Comparison of ENCODE assay signal across 1 cellular context in genomic region chr1:165492845-165493244, GRCh38.
TF ChIP-seq lines count a peak whose summit lies in the region.

No MANE protein-coding gene starts in this region.

TF ChIP-seq in HepG2, 621 proteins besides CTCF, POLR2A, EP300 and RAD21 (continued from another document):
- TF ChIP-seq IKZF5 (CRISPR knock-in tag; IDR thresholded peaks at IDR 0.05) (no peak), ZFP41 (CRISPR knock-in tag; IDR thresholded peaks at IDR 0.05; ENCODE audit: borderline replicate concordance) (no peak), NCOA1 (CRISPR knock-in tag; IDR thresholded peaks at IDR 0.05) (no peak), MBNL3 (CRISPR knock-in tag; conservative IDR thresholded peaks at IDR 0.05) (no peak), GMEB2 (CRISPR knock-in tag; IDR thresholded peaks at IDR 0.05; ENCODE audit: low read depth) (no peak), ARNTL (CRISPR knock-in tag; IDR thresholded peaks at IDR 0.05) (no peak), ZSCAN9 (CRISPR knock-in tag; IDR thresholded peaks at IDR 0.05; ENCODE audit: borderline replicate concordance) (no peak), ARID3A (IDR thresholded peaks at IDR 0.05; ENCODE audit: low read depth, low read length) (no peak), BATF2 (CRISPR knock-in tag; IDR thresholded peaks at IDR 0.05) (no peak), SOX5 (CRISPR knock-in tag; IDR thresholded peaks at IDR 0.05; ENCODE audit: borderline replicate concordance) (no peak), ZNF782 (CRISPR knock-in tag; IDR thresholded peaks at IDR 0.05; ENCODE audit: borderline replicate concordance) (no peak), ZNF326 (CRISPR knock-in tag; IDR thresholded peaks at IDR 0.05; ENCODE audit: borderline replicate concordance) (no peak), ZNF775 (CRISPR knock-in tag; IDR thresholded peaks at IDR 0.05; ENCODE audit: borderline replicate concordance) (no peak), TERF1 (CRISPR knock-in tag; IDR thresholded peaks at IDR 0.05) (no peak)
